Comparison of ENCODE assay signal across 8 cellular contexts in the genomic region with DNA sequence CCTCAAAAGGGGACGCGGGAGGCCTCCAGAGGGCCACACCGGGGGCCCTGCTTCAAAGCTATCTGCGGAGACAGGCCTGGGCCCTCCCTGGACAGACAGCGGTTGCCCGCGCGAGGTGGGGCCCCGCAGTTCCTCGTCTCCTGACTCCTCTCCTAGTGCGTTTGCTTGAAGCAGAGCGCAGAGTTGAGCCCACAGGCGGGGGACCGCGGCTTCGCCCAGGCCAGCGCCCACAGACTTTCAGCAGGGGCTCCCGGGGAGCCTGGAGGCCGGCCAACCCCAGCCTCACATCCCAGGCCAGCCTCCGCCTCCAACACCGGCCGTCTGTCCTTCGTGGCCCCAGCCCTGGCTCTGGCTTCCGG. TPM values are rescaled to one million over a fixed set of nuclear protein-coding genes. Genes with fewer than 3 reads are reported as not detected.
A peak's percentile ranks its signal among the peaks of the same experiment; 100 is the strongest.
DNase-seq lines count a peak whose midpoint lies in the region; ATAC-seq, FAIRE-seq and TF ChIP-seq lines count a peak whose summit lies in the region.

No MANE protein-coding gene starts in this region.

- dilution Hi-C loops in mammary epithelial cell (cut with HindIII; ENCODE audit: low sequenced_read_pairs) = no loop called here

- peak overlapping the region in 1 of 9 donors; percentile 32 for H3K27ac Mint-ChIP-seq in naive thymus-derived CD4-positive, alpha-beta T cell

- no peak for FAIRE-seq in D721Med (lab: Jason Lieb, UNC)

- H4K20me1 ChIP-seq in BLaER1 treated with 17β-estradiol and CSF1 and Interleukin-3, amounts not matched to agents 10 nM and 100 nM = peaks cover 0 to 28% (median 15%) of the 10 kb centered on the region in 11 experiments; a peak in 12 of 22 replicates
- no peaks in the 10 kb centered on the region for H4K20me1 ChIP-seq in mammary epithelial cell (ENCODE audit: insufficient read depth, low read length)

- in situ Hi-C loops in mammary epithelial cell (cut with MboI; ENCODE audit: low sequenced_read_pairs in 2 of 2) = no loop called here

- H3K36me3 Mint-ChIP-seq in naive thymus-derived CD4-positive, alpha-beta T cell = peaks cover 0 to 7% (median 5%) of the 10 kb centered on the region in 5 donors

- TF ChIP-seq CTCF in mammary epithelial cell (conservative IDR thresholded peaks at IDR 0.05 in 1 of 2, IDR thresholded peaks at IDR 0.05 in 1 of 2; ENCODE audit: extremely low read depth in 1 of 2, insufficient read depth in 1 of 2, low read depth in 1 of 2, low read length in 2 of 2) (no peak), D721Med (IDR thresholded peaks at IDR 0.05; ENCODE audit: insufficient read depth, missing control alignments) (no peak)

- DNase-seq in mammary epithelial cell (no peak), D721Med (ENCODE audit: insufficient read length, low spot score) (no peak), GF-D8 (lab: John Stamatoyannopoulos, UW) (no peak), DMS 273 treated with DMSO at 0.1 percent for 48 hours (lab: John Stamatoyannopoulos, UW) (no peak)
- DNase-seq in naive thymus-derived CD4-positive, alpha-beta T cell = peak in 1 of 9 donors; percentile 7

- POLR2A ChIA-PET in naive thymus-derived CD4-positive, alpha-beta T cell (lab: Charles Lee) = interaction anchor here (0.6 kb wide), 1 partner anchor 95 kb away, joined by 6 read pairs; no protein-coding TSS in a partner anchor

- peaks cover 10 to 37% (median 29%) of the 10 kb centered on the region in 10 experiments; a peak in 19 of 20 replicates for H3K4me1 ChIP-seq in BLaER1 treated with 17β-estradiol and CSF1 and Interleukin-3, amounts not matched to agents 10 nM and 100 nM
- H3K4me1 ChIP-seq in mammary epithelial cell (ENCODE audit: insufficient read depth, low read length) = peaks cover 7% of the 10 kb centered on the region
- H3K4me1 ChIP-seq in naive thymus-derived CD4-positive, alpha-beta T cell (ENCODE audit: control insufficient read depth in 2 of 2, insufficient read depth in 2 of 2, low read length in 2 of 2) = no peaks in the 10 kb centered on the region

- H3K4me2 ChIP-seq in BLaER1 treated with 17β-estradiol and CSF1 and Interleukin-3, amounts not matched to agents 10 nM and 100 nM = peak overlapping the region; percentile 88 to 97 (median 93)
- H3K4me2 ChIP-seq in mammary epithelial cell (ENCODE audit: insufficient read depth, low read depth, low read length) = peak overlapping the region; percentile 92

- peak overlapping the region; percentile 79 to 89 (median 83) for H3K9ac ChIP-seq in BLaER1 treated with 17β-estradiol and CSF1 and Interleukin-3, amounts not matched to agents 10 nM and 100 nM
- no peak overlapping the region for H3K9ac ChIP-seq in mammary epithelial cell (ENCODE audit: insufficient read depth, low read length)

- H3K27me3 Mint-ChIP-seq in naive thymus-derived CD4-positive, alpha-beta T cell = peaks cover 38 to 55% (median 50%) of the 10 kb centered on the region in 5 donors

- 28% methylated on average over 5 of the region's 24 CpGs for WGBS in mammary epithelial cell (ENCODE audit: low coverage, missing lambda C conversion rate)

- H3K27ac ChIP-seq in BLaER1 treated with 17β-estradiol and CSF1 and Interleukin-3, amounts not matched to agents 10 nM and 100 nM = peak overlapping the region; percentile 10 to 87 (median 83); a peak in 21 of 22 replicates
- peak overlapping the region; percentile 11 for H3K27ac ChIP-seq in mammary epithelial cell (ENCODE audit: insufficient read depth, low read depth, low read length)
- no peak overlapping the region for H3K27ac ChIP-seq in naive thymus-derived CD4-positive, alpha-beta T cell (ENCODE audit: low read depth, low read length)

- peaks cover 8 to 16% (median 14%) of the 10 kb centered on the region in 7 donors for H3K4me1 Mint-ChIP-seq in naive thymus-derived CD4-positive, alpha-beta T cell

- intact Hi-C loops in mammary epithelial cell (cut with micrococcal nuclease) = loop anchor here (1.0 kb wide), 1 partner anchor 48 kb away; no protein-coding TSS in a partner anchor
- intact Hi-C loops in naive thymus-derived CD4-positive, alpha-beta T cell (cut with micrococcal nuclease) = loop anchor here in 1 of 2 donors (1.0 kb wide), 1 partner anchor 51 kb away; no protein-coding TSS in a partner anchor

- peaks cover 0 to 18% (median 0%) of the 10 kb centered on the region in 11 experiments; a peak in 7 of 22 replicates for H3K27me3 ChIP-seq in BLaER1 treated with 17β-estradiol and CSF1 and Interleukin-3, amounts not matched to agents 10 nM and 100 nM
- H3K27me3 ChIP-seq in mammary epithelial cell (ENCODE audit: insufficient read depth, low read length) = no peaks in the 10 kb centered on the region
- H3K27me3 ChIP-seq in naive thymus-derived CD4-positive, alpha-beta T cell (ENCODE audit: control insufficient read depth in 2 of 2, insufficient read depth in 2 of 2, low read length in 2 of 2) = peaks cover 0 to 3% of the 10 kb centered on the region in 2 donors

- peak overlapping the region; percentile 56 to 94 (median 86) for H3K4me3 ChIP-seq in BLaER1 treated with 17β-estradiol and CSF1 and Interleukin-3, amounts not matched to agents 10 nM and 100 nM
- peak overlapping the region; percentile 7 to 70 (median 43) for H3K4me3 ChIP-seq in mammary epithelial cell (replicated peaks in 1 of 3; ENCODE audit: insufficient read depth in 1 of 3, low read depth in 2 of 3, low read length in 3 of 3)
- peak overlapping the region; percentile 24 for H3K4me3 ChIP-seq in naive thymus-derived CD4-positive, alpha-beta T cell (ENCODE audit: low read length)

- no peaks in the 10 kb centered on the region for H3K9me3 ChIP-seq in BLaER1 treated with 17β-estradiol and CSF1 and Interleukin-3, amounts not matched to agents 10 nM and 100 nM (replicated peaks in 1 of 11)
- H3K9me3 ChIP-seq in mammary epithelial cell (replicated peaks; ENCODE audit: insufficient read depth, low read length) = no peaks in the 10 kb centered on the region
- no peaks in the 10 kb centered on the region for H3K9me3 ChIP-seq in naive thymus-derived CD4-positive, alpha-beta T cell (ENCODE audit: control insufficient read depth in 2 of 3, low read length in 3 of 3)

- H3K36me3 ChIP-seq in BLaER1 treated with 17β-estradiol and CSF1 and Interleukin-3, amounts not matched to agents 10 nM and 100 nM = 0 out of 22 replicates have a peak, but pooled peaks cover 0 to 4% (median 0%) of the 10 kb centered on the region in 11 experiments
- H3K36me3 ChIP-seq in mammary epithelial cell (ENCODE audit: insufficient read depth, low read length) = no peaks in the 10 kb centered on the region
- H3K36me3 ChIP-seq in naive thymus-derived CD4-positive, alpha-beta T cell (ENCODE audit: control insufficient read depth in 2 of 3, insufficient read depth in 3 of 3, low read length in 3 of 3) = no peaks in the 10 kb centered on the region

- peaks cover 0 to 14% (median 2%) of the 10 kb centered on the region in 11 donors for H3K9me3 Mint-ChIP-seq in naive thymus-derived CD4-positive, alpha-beta T cell

- ATAC-seq in HG03280 (IDR thresholded peaks at IDR 0.05; ENCODE audit: unreplicated experiment) (peak; percentile 11), HG03108 (IDR thresholded peaks at IDR 0.05; ENCODE audit: unreplicated experiment) (no peak)
- ATAC-seq in naive thymus-derived CD4-positive, alpha-beta T cell = peak; percentile 6

- BruUV-seq in mammary epithelial cell (replicated peaks; lab: Mats Ljungman, UMichigan) = no TSS peak

- CTCF ChIA-PET in mammary epithelial cell (lab: Charles Lee; ENCODE audit: low non-redundant PET) = interaction anchor here (0.6 to 1.0 kb wide), 2 partner anchors 61 to 91 kb away, joined by 4 to 15 read pairs; a partner anchor contains a TSS
- CTCF ChIA-PET in naive thymus-derived CD4-positive, alpha-beta T cell (lab: Charles Lee) = interaction anchor here (0.5 to 0.6 kb wide), 2 partner anchors 45 to 645 kb away, joined by 3 to 5 read pairs; no protein-coding TSS in a partner anchor

- H2AFZ ChIP-seq in mammary epithelial cell (ENCODE audit: low read depth, low read length) = peak overlapping the region; percentile 96

- H3K4me3 Mint-ChIP-seq in naive thymus-derived CD4-positive, alpha-beta T cell = peak overlapping the region; percentile 55 to 88 (median 84)

- H3K79me2 ChIP-seq in mammary epithelial cell (ENCODE audit: insufficient read depth, low read length) = peaks cover 11% of the 10 kb centered on the region

RNA-seq across cellular contexts. Expression of a gene that starts 0.5 kb away (rescaled TPM):
- 10 to 100 TPM in 1 of 2 donors, 1 to 10 TPM in 1; 6.7 to 10.6 TPM for total RNA-seq in mammary epithelial cell
- polyA plus RNA-seq in mammary epithelial cell = 5.6 TPM
- 3.0 TPM for polyA minus RNA-seq in mammary epithelial cell
- total RNA-seq in naive thymus-derived CD4-positive, alpha-beta T cell = 1 to 10 TPM in 1 of 5 experiments, not detected in 4; 1.5 TPM
- not detected for polyA plus RNA-seq in naive thymus-derived CD4-positive, alpha-beta T cell

Comparison
In these comparisons a context has a peak if more than half of its experiments do, and no peak if none do; other contexts are left out.
1. H3K4me3 ChIP-seq: peak in every context shown above with its lines; median percentile 86 in BLaER1 treated with 17β-estradiol and CSF1 and Interleukin-3, amounts not matched to agents 10 nM and 100 nM; 43 in mammary epithelial cell; 24 in naive thymus-derived CD4-positive, alpha-beta T cell.